In genomic region chr3:172153335-172153861, GRCh38 we compare ENCODE assay signal across 9 cellular contexts.
DNase-seq lines count a peak whose midpoint lies in the region; ATAC-seq, FAIRE-seq and TF ChIP-seq lines count a peak whose summit lies in the region.
"Had no signal": no experiment of that assay in that cellular context is flagged by ENCODE, and none has a peak within 500 bp of the region (broad histone marks: within the 10 kb centered on the region; RNA-seq: fewer than 3 reads in every experiment).

No MANE protein-coding gene starts in this region.

- H2AFZ ChIP-seq in smooth muscle cell (ENCODE audit: low read depth): no peak overlapping the region

- intact Hi-C loops in MCF 10A (cut with micrococcal nuclease) (loop anchor here (1.0 kb wide), 1 partner anchor 13 kb away; no protein-coding TSS in a partner anchor), kidney (cut with DNase I) (no loop called here)

- H3K9ac ChIP-seq in kidney (ENCODE audit: low read length in 2 of 2) (peak overlapping the region; percentile 37 to 70), smooth muscle cell (ENCODE audit: low read depth) (peak overlapping the region; percentile 89)

- H3K27ac Mint-ChIP-seq in T-helper 2 cell treated with Interferon-gamma antibody and Interleukin-4, amounts not matched to agents 5 μg/mL and 100 μg/mL, for 36 hours: peak overlapping the region; percentile 65
- H3K27ac Mint-ChIP-seq in MCF 10A (ENCODE audit: low read depth, unreplicated experiment): peak overlapping the region; percentile 88

- peak overlapping the region; percentile 75 for H3K4me2 ChIP-seq in smooth muscle cell

- no peaks in the 10 kb centered on the region for H3K9me3 Mint-ChIP-seq in T-helper 2 cell treated with Interferon-gamma antibody and Interleukin-4, amounts not matched to agents 5 μg/mL and 100 μg/mL, for 36 hours
- no peaks in the 10 kb centered on the region for H3K9me3 Mint-ChIP-seq in MCF 10A (ENCODE audit: unreplicated experiment)
- H3K9me3 Mint-ChIP-seq: IgD-negative memory B cell had no signal

- H3K36me3 Mint-ChIP-seq in T-helper 2 cell treated with Interferon-gamma antibody and Interleukin-4, amounts not matched to agents 5 μg/mL and 100 μg/mL, for 36 hours (ENCODE audit: low read depth): no peaks in the 10 kb centered on the region
- H3K36me3 Mint-ChIP-seq in MCF 10A (ENCODE audit: insufficient read depth, unreplicated experiment): peaks cover 10% of the 10 kb centered on the region

- H3K9me3 ChIP-seq in kidney (ENCODE audit: control insufficient read depth in 1 of 2, low read length in 2 of 2) (no peaks in the 10 kb centered on the region), smooth muscle cell (replicated peaks; ENCODE audit: low read depth) (no peaks in the 10 kb centered on the region)

- H3K27ac ChIP-seq in kidney (ENCODE audit: low read depth in 2 of 2, low read length in 2 of 2) (peak overlapping the region; percentile 81 to 91), smooth muscle cell (ENCODE audit: low read depth) (peak overlapping the region; percentile 99)

- no peaks in the 10 kb centered on the region for H3K27me3 Mint-ChIP-seq in T-helper 2 cell treated with Interferon-gamma antibody and Interleukin-4, amounts not matched to agents 5 μg/mL and 100 μg/mL, for 36 hours (ENCODE audit: low read depth)
- H3K27me3 Mint-ChIP-seq in MCF 10A (ENCODE audit: insufficient read depth, unreplicated experiment): no peaks in the 10 kb centered on the region

- POLR2A ChIA-PET in MCF 10A (lab: Yijun Ruan, JAX): interaction anchor here (0.6 to 9.5 kb wide), 10 partner anchors 15 to 200 kb away, joined by 3 to 139 read pairs (median 6); partner anchors contain the start of gene FNDC3B

- peaks cover 21% of the 10 kb centered on the region for H3K4me1 Mint-ChIP-seq in T-helper 2 cell treated with Interferon-gamma antibody and Interleukin-4, amounts not matched to agents 5 μg/mL and 100 μg/mL, for 36 hours (ENCODE audit: low read depth)
- H3K4me1 Mint-ChIP-seq in MCF 10A (ENCODE audit: insufficient read depth, unreplicated experiment): peaks cover 53% of the 10 kb centered on the region

- no peaks in the 10 kb centered on the region for H3K36me3 ChIP-seq in kidney (ENCODE audit: control insufficient read depth in 1 of 2, insufficient read depth in 2 of 2, low read length in 2 of 2)
- H3K36me3 ChIP-seq in smooth muscle cell (ENCODE audit: low read depth): no peaks in the 10 kb centered on the region

- peak; percentile 50 for FAIRE-seq in kidney (lab: Jason Lieb, UNC)

- H3K27me3 ChIP-seq in smooth muscle cell (ENCODE audit: low read depth): no peaks in the 10 kb centered on the region

- peak overlapping the region in 1 of 2 donors; percentile 4 for H3K4me3 ChIP-seq in kidney (ENCODE audit: low read length in 2 of 2)
- no peak overlapping the region for H3K4me3 ChIP-seq in smooth muscle cell

- peak overlapping the region; percentile 48 for H3K4me3 Mint-ChIP-seq in T-helper 2 cell treated with Interferon-gamma antibody and Interleukin-4, amounts not matched to agents 5 μg/mL and 100 μg/mL, for 36 hours
- peak overlapping the region; percentile 53 for H3K4me3 Mint-ChIP-seq in MCF 10A (ENCODE audit: unreplicated experiment)

- CTCF ChIA-PET in MCF 10A (lab: Yijun Ruan, JAX): interaction anchor here (0.5 to 2.9 kb wide), 5 partner anchors 11 to 393 kb away, joined by 3 to 8 read pairs (median 3); no protein-coding TSS in a partner anchor

- ATAC-seq in HG03066 (IDR thresholded peaks at IDR 0.05; ENCODE audit: low read depth, unreplicated experiment): peak; percentile 52

- WGBS in smooth muscle cell (ENCODE audit: low lambda C conversion rate): 11% methylated on average over 8 of the region's 8 CpGs

- H3F3A ChIP-seq in smooth muscle cell (ENCODE audit: low read depth): peaks cover 36% of the 10 kb centered on the region

- H3K4me1 ChIP-seq in kidney (ENCODE audit: control insufficient read depth in 1 of 2, insufficient read depth in 1 of 2, low read depth in 1 of 2, low read length in 2 of 2) (peaks cover 22 to 25% of the 10 kb centered on the region in 2 donors), smooth muscle cell (ENCODE audit: low read depth) (peaks cover 69% of the 10 kb centered on the region)

- DNase-seq in Daoy (ENCODE audit: low read depth) (peak; percentile 99), MCF 10A (ENCODE audit: unreplicated experiment) (peak; percentile 94), kidney (peak; percentile 96), smooth muscle cell (lab: John Stamatoyannopoulos, UW; ENCODE audit: unreplicated experiment) (peak; percentile 45), DMS79 (lab: John Stamatoyannopoulos, UW) (no peak), NCI-H1417 (lab: John Stamatoyannopoulos, UW) (no peak)
- DNase-seq in T-helper 2 cell treated with Interferon-gamma antibody and Interleukin-4, amounts not matched to agents 5 μg/mL and 100 μg/mL, for 36 hours (ENCODE audit: low spot score): peak; percentile 60

- H3K79me2 ChIP-seq in smooth muscle cell (ENCODE audit: low read depth): peaks cover 91% of the 10 kb centered on the region

- BruUV-seq in MCF 10A (replicated peaks; lab: Mats Ljungman, UMichigan): no TSS peak

- peaks cover 70% of the 10 kb centered on the region for H4K20me1 ChIP-seq in smooth muscle cell (ENCODE audit: low read depth)

- TF ChIP-seq CTCF in MCF 10A (IDR thresholded peaks at IDR 0.05; ENCODE audit: unreplicated experiment) (no peak), kidney (IDR thresholded peaks at IDR 0.05; ENCODE audit: borderline replicate concordance, extremely low read depth, insufficient read depth) (no peak), smooth muscle cell (IDR thresholded peaks at IDR 0.05; ENCODE audit: borderline replicate concordance, insufficient read depth, poor library complexity, severe bottlenecking) (no peak)

Comparison
In these comparisons a context has a peak if more than half of its experiments do, and no peak if none do; other contexts are left out.
1. DNase-seq: peak in Daoy (single experiment), T-helper 2 cell treated with Interferon-gamma antibody and Interleukin-4, amounts not matched to agents 5 μg/mL and 100 μg/mL, for 36 hours (single experiment), MCF 10A (single experiment), kidney (single experiment) and smooth muscle cell (single experiment); none in DMS79 (single experiment) and NCI-H1417 (0 of 3).